1 cellular context compared by ENCODE assay signal in genomic region chr6:168715643-168716481, GRCh38.
A peak's percentile ranks its signal among the peaks of the same experiment; 100 is the strongest.
TF ChIP-seq lines count a peak whose summit lies in the region.

No MANE protein-coding gene starts in this region.

TF ChIP-seq in HepG2, 621 proteins besides CTCF, POLR2A, EP300 and RAD21 (continued from another document):
- TF ChIP-seq ZNF318 (CRISPR knock-in tag; IDR thresholded peaks at IDR 0.05) (no peak), ZNF362 (CRISPR knock-in tag; IDR thresholded peaks at IDR 0.05; ENCODE audit: borderline replicate concordance) (no peak), LCORL (IDR thresholded peaks at IDR 0.05) (peak; percentile 41; the same call in 1 of the 2 replicates), LCORL (CRISPR knock-in tag; IDR thresholded peaks at IDR 0.05) (no peak), PHB2 (IDR thresholded peaks at IDR 0.05; ENCODE audit: partially characterized antibody) (peak; percentile 63), SAP130 (CRISPR knock-in tag; IDR thresholded peaks at IDR 0.05; ENCODE audit: low read depth) (no peak), AGO2 (optimal IDR thresholded peaks at IDR 0.05; ENCODE audit: low read depth, low read length) (no peak), ZNF691 (CRISPR knock-in tag; IDR thresholded peaks at IDR 0.05; ENCODE audit: borderline replicate concordance, low read depth) (no peak), ZNF282 (IDR thresholded peaks at IDR 0.05; ENCODE audit: partially characterized antibody) (peak; percentile 10), DNMT1 (CRISPR knock-in tag; IDR thresholded peaks at IDR 0.05) (no peak), HOXA3 (CRISPR knock-in tag; IDR thresholded peaks at IDR 0.05) (no peak), SRF (IDR thresholded peaks at IDR 0.05; ENCODE audit: low read depth, low read length) (no peak), IKZF1 (IDR thresholded peaks at IDR 0.05) (peak; percentile 79; the same call in 1 of the 2 replicates), ZNF263 (CRISPR knock-in tag; IDR thresholded peaks at IDR 0.05) (no peak), ZNF572 (CRISPR knock-in tag; IDR thresholded peaks at IDR 0.05) (no peak), MXD3 (CRISPR knock-in tag; IDR thresholded peaks at IDR 0.05) (no peak), JARID2 (CRISPR knock-in tag; IDR thresholded peaks at IDR 0.05; ENCODE audit: insufficient replicate concordance) (no peak), ZMAT3 (CRISPR knock-in tag; conservative IDR thresholded peaks at IDR 0.05) (no peak), FOXP1 (IDR thresholded peaks at IDR 0.05) (peak; percentile 26; the same call in 1 of the 2 replicates), FOXP1 (CRISPR knock-in tag; IDR thresholded peaks at IDR 0.05) (no peak), ZNF746 (CRISPR knock-in tag; IDR thresholded peaks at IDR 0.05) (no peak), SMAD1 (CRISPR knock-in tag; IDR thresholded peaks at IDR 0.05; ENCODE audit: borderline replicate concordance, low read depth) (no peak)
- TF ChIP-seq, protein P1, sequence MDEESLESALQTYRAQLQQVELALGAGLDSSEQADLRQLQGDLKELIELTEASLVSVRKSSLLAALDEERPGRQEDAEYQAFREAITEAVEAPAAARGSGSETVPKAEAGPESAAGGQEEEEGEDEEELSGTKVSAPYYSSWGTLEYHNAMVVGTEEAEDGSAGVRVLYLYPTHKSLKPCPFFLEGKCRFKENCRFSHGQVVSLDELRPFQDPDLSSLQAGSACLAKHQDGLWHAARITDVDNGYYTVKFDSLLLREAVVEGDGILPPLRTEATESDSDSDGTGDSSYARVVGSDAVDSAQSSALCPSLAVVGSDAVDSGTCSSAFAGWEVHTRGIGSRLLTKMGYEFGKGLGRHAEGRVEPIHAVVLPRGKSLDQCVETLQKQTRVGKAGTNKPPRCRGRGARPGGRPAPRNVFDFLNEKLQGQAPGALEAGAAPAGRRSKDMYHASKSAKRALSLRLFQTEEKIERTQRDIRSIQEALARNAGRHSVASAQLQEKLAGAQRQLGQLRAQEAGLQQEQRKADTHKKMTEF (CRISPR knock-in tag; IDR thresholded peaks at IDR 0.05), result no peak
- TF ChIP-seq, protein P2, sequence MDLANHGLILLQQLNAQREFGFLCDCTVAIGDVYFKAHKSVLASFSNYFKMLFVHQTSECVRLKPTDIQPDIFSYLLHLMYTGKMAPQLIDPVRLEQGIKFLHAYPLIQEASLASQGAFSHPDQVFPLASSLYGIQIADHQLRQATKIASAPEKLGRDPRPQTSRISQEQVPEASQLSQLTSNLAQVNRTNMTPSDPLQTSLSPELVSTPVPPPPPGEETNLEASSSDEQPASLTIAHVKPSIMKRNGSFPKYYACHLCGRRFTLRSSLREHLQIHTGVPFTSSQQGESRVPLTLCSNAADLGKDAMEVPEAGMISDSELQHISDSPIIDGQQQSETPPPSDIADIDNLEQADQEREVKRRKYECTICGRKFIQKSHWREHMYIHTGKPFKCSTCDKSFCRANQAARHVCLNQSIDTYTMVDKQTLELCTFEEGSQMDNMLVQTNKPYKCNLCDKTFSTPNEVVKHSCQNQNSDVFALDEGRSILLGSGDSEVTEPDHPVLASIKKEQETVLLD (CRISPR knock-in tag; IDR thresholded peaks at IDR 0.05; ENCODE audit: low read depth), result no peak
